39 cellular contexts compared by ENCODE assay signal in the genomic region with DNA sequence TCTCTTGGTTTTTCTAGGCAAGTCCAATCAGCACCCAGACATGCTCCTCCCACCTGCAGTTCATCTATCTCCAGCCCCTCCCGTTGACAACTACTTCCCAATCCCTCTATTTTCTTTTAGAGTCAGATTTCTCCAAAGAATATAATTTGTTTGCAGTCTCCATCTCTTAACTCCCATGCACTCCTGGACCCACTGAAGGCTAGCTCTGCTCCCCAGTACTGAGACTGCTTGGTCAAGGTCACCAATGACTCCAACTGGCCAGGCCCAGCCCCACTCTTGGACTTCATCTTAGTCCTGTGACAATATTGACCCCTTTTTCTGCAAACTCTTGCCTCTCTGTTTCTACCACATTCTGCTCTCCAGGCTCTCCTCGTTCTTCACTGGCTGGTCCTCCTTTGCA.
"Had no signal": no experiment of that assay in that cellular context is flagged by ENCODE, and none has a peak within 500 bp of the region (broad histone marks: within the 10 kb centered on the region; RNA-seq: fewer than 3 reads in every experiment).

No MANE protein-coding gene starts in this region.

- H3K4me1 Mint-ChIP-seq: activated naive CD4-positive, alpha-beta T cell treated with anti-CD3 and anti-CD28 coated beads, Interleukin-2, amount 10 ng/mL, durations not matched to agents 7 days and 5 days; activated naive CD4-positive, alpha-beta T cell treated with anti-CD3 and anti-CD28 coated beads, Interleukin-2, amount 50 U/mL, for 24 hours; activated naive CD8-positive, alpha-beta T cell treated with anti-CD3 and anti-CD28 coated beads for 36 hours; activated naive CD8-positive, alpha-beta T cell treated with anti-CD3 and anti-CD28 coated beads, Interleukin-2, amount 10 ng/mL, durations not matched to agents 7 days and 5 days; activated naive CD8-positive, alpha-beta T cell treated with anti-CD3 and anti-CD28 coated beads, Interleukin-2, amount 50 U/mL, for 24 hours; activated T-helper 17 cell treated with anti-CD3 and anti-CD28 coated beads, Interleukin-2, amount 50 U/mL, for 72 hours; central memory CD8-positive, alpha-beta T cell had no signal

- H3K4me1 ChIP-seq: adrenal gland, breast epithelium had no signal

- H3K27me3 ChIP-seq: adrenal gland, ascending aorta, body of pancreas, breast epithelium, cardiac muscle cell had no signal

- H3K4me3 Mint-ChIP-seq: activated naive CD4-positive, alpha-beta T cell treated with anti-CD3 and anti-CD28 coated beads for 36 hours; activated naive CD4-positive, alpha-beta T cell treated with anti-CD3 and anti-CD28 coated beads, Interleukin-2, amount 10 ng/mL, durations not matched to agents 7 days and 5 days; activated naive CD4-positive, alpha-beta T cell treated with anti-CD3 and anti-CD28 coated beads, Interleukin-2, amount 50 U/mL, for 24 hours; activated naive CD8-positive, alpha-beta T cell; activated naive CD8-positive, alpha-beta T cell treated with anti-CD3 and anti-CD28 coated beads for 36 hours; activated naive CD8-positive, alpha-beta T cell treated with anti-CD3 and anti-CD28 coated beads, Interleukin-2, amount 10 ng/mL, durations not matched to agents 7 days and 5 days; activated naive CD8-positive, alpha-beta T cell treated with anti-CD3 and anti-CD28 coated beads, Interleukin-2, amount 50 U/mL, for 24 hours; activated T-cell treated with anti-CD3 and anti-CD28 coated beads, Interleukin-2, amount 50 U/mL, for 24 hours; activated T-cell treated with anti-CD3 and anti-CD28 coated beads, Interleukin-2, amount 50 U/mL, for 4 hours; activated T-cell treated with anti-CD3 and anti-CD28 coated beads, Interleukin-2, amount 50 U/mL, for 72 hours; activated T-helper 1 cell treated with anti-CD3 and anti-CD28 coated beads, Interleukin-12 subunit alpha, Interleukin-12 subunit beta, Interleukin-2, Interleukin-4 antibody, amounts not matched to agents 30 ng/mL and 10 ng/mL and 1 ng/mL, durations not matched to agents 14 hours and 24 hours and 36 hours; activated T-helper 17 cell treated with anti-CD3 and anti-CD28 coated beads, Interleukin-2, amount 50 U/mL, for 72 hours; brain; central memory CD8-positive, alpha-beta T cell had no signal

- H3K27ac Mint-ChIP-seq: activated naive CD4-positive, alpha-beta T cell treated with anti-CD3 and anti-CD28 coated beads for 36 hours; activated naive CD4-positive, alpha-beta T cell treated with anti-CD3 and anti-CD28 coated beads, Interleukin-2, amount 10 ng/mL, durations not matched to agents 7 days and 5 days; activated naive CD4-positive, alpha-beta T cell treated with anti-CD3 and anti-CD28 coated beads, Interleukin-2, amount 50 U/mL, for 24 hours; activated naive CD4-positive, alpha-beta T cell treated with anti-CD3 and anti-CD28 coated beads, Interleukin-2, amount 50 U/mL, for 72 hours; activated naive CD8-positive, alpha-beta T cell; activated naive CD8-positive, alpha-beta T cell treated with anti-CD3 and anti-CD28 coated beads for 36 hours; activated naive CD8-positive, alpha-beta T cell treated with anti-CD3 and anti-CD28 coated beads, Interleukin-2, amount 10 ng/mL, durations not matched to agents 7 days and 5 days; activated naive CD8-positive, alpha-beta T cell treated with anti-CD3 and anti-CD28 coated beads, Interleukin-2, amount 50 U/mL, for 24 hours; activated T-cell treated with anti-CD3 and anti-CD28 coated beads, Interleukin-2, amount 50 U/mL, for 24 hours; activated T-cell treated with anti-CD3 and anti-CD28 coated beads, Interleukin-2, amount 50 U/mL, for 72 hours; activated T-helper 1 cell treated with anti-CD3 and anti-CD28 coated beads, Interleukin-12 subunit alpha, Interleukin-12 subunit beta, Interleukin-2, Interleukin-4 antibody, amounts not matched to agents 30 ng/mL and 10 ng/mL and 1 ng/mL, durations not matched to agents 14 hours and 24 hours and 36 hours; activated T-helper 17 cell treated with anti-CD3 and anti-CD28 coated beads, Interleukin-2, amount 50 U/mL, for 72 hours; activated T-helper 2 cell treated with anti-CD3 and anti-CD28 coated beads, Interferon-gamma antibody, Interleukin-2, Interleukin-4, amounts not matched to agents 10 μg/mL and 5 μg/mL and 100 μg/mL, durations not matched to agents 14 hours and 24 hours and 36 hours; brain had no signal

- H3K9me3 Mint-ChIP-seq: activated naive CD4-positive, alpha-beta T cell treated with anti-CD3 and anti-CD28 coated beads for 36 hours; activated naive CD4-positive, alpha-beta T cell treated with anti-CD3 and anti-CD28 coated beads, Interleukin-2, amount 10 ng/mL, durations not matched to agents 7 days and 5 days; activated naive CD4-positive, alpha-beta T cell treated with anti-CD3 and anti-CD28 coated beads, Interleukin-2, amount 50 U/mL, for 24 hours; activated naive CD4-positive, alpha-beta T cell treated with anti-CD3 and anti-CD28 coated beads, Interleukin-2, amount 50 U/mL, for 72 hours; activated naive CD8-positive, alpha-beta T cell treated with anti-CD3 and anti-CD28 coated beads for 36 hours; activated naive CD8-positive, alpha-beta T cell treated with anti-CD3 and anti-CD28 coated beads, Interleukin-2, amount 10 ng/mL, durations not matched to agents 7 days and 5 days; activated naive CD8-positive, alpha-beta T cell treated with anti-CD3 and anti-CD28 coated beads, Interleukin-2, amount 50 U/mL, for 24 hours; activated T-cell treated with anti-CD3 and anti-CD28 coated beads, Interleukin-2, amount 50 U/mL, for 24 hours; activated T-cell treated with anti-CD3 and anti-CD28 coated beads, Interleukin-2, amount 50 U/mL, for 4 hours; activated T-cell treated with anti-CD3 and anti-CD28 coated beads, Interleukin-2, amount 50 U/mL, for 72 hours; activated T-helper 1 cell treated with anti-CD3 and anti-CD28 coated beads, Interleukin-12 subunit alpha, Interleukin-12 subunit beta, Interleukin-2, Interleukin-4 antibody, amounts not matched to agents 30 ng/mL and 10 ng/mL and 1 ng/mL, durations not matched to agents 14 hours and 24 hours and 36 hours; activated T-helper 17 cell treated with anti-CD3 and anti-CD28 coated beads, Interleukin-2, amount 50 U/mL, for 72 hours; activated T-helper 2 cell treated with anti-CD3 and anti-CD28 coated beads, Interferon-gamma antibody, Interleukin-2, Interleukin-4, amounts not matched to agents 10 μg/mL and 5 μg/mL and 100 μg/mL, durations not matched to agents 14 hours and 24 hours and 36 hours; brain; central memory CD8-positive, alpha-beta T cell had no signal

- H3K27ac ChIP-seq: adrenal gland, ascending aorta, body of pancreas, brain microvascular endothelial cell, breast epithelium, cardiac muscle cell had no signal

- ATAC-seq: activated naive CD4-positive, alpha-beta T cell treated with anti-CD3 and anti-CD28 coated beads, Interleukin-2, amount 50 U/mL, for 72 hours; activated naive CD8-positive, alpha-beta T cell treated with anti-CD3 and anti-CD28 coated beads, Interleukin-2, amount 50 U/mL, for 24 hours; activated T-cell treated with anti-CD3 and anti-CD28 coated beads, Interleukin-2, amount 50 U/mL, for 4 hours; activated T-cell treated with anti-CD3 and anti-CD28 coated beads, Interleukin-2, amount 50 U/mL, for 72 hours; activated T-helper 17 cell treated with anti-CD3 and anti-CD28 coated beads, Interleukin-2, amount 50 U/mL, for 72 hours; body of pancreas had no signal

- H3K4me3 ChIP-seq: adrenal gland, ascending aorta, body of pancreas, breast epithelium, cardiac muscle cell had no signal

- H3K36me3 ChIP-seq: adrenal gland, ascending aorta, brain microvascular endothelial cell, breast epithelium, cardiac muscle cell had no signal

- H3K36me3 Mint-ChIP-seq: activated naive CD4-positive, alpha-beta T cell treated with anti-CD3 and anti-CD28 coated beads, Interleukin-2, amount 10 ng/mL, durations not matched to agents 7 days and 5 days; activated naive CD4-positive, alpha-beta T cell treated with anti-CD3 and anti-CD28 coated beads, Interleukin-2, amount 50 U/mL, for 24 hours; activated naive CD4-positive, alpha-beta T cell treated with anti-CD3 and anti-CD28 coated beads, Interleukin-2, amount 50 U/mL, for 72 hours; activated naive CD8-positive, alpha-beta T cell; activated naive CD8-positive, alpha-beta T cell treated with anti-CD3 and anti-CD28 coated beads for 36 hours; activated naive CD8-positive, alpha-beta T cell treated with anti-CD3 and anti-CD28 coated beads, Interleukin-2, amount 10 ng/mL, durations not matched to agents 7 days and 5 days; brain had no signal

- DNase-seq: activated effector memory CD4-positive, alpha-beta T cell treated with anti-CD3 and anti-CD28 coated beads, Interleukin-2, amount 50 U/mL, for 16 hours; activated effector memory CD4-positive, alpha-beta T cell treated with Interleukin-2 at 50 U/mL for 16 hours; activated gamma-delta T cell; activated gamma-delta T cell treated with Interleukin-2 at 50 U/mL for 16 hours; activated naive CD4-positive, alpha-beta T cell; activated naive CD4-positive, alpha-beta T cell treated with anti-CD3 and anti-CD28 coated beads for 36 hours; activated naive CD4-positive, alpha-beta T cell treated with anti-CD3 and anti-CD28 coated beads, Interleukin-2, amount 10 ng/mL, durations not matched to agents 7 days and 5 days; activated naive CD4-positive, alpha-beta T cell treated with anti-CD3 and anti-CD28 coated beads, Interleukin-2, amount 50 U/mL, for 16 hours; activated naive CD4-positive, alpha-beta T cell treated with Interleukin-2 at 50 U/mL for 16 hours; activated naive CD8-positive, alpha-beta T cell treated with anti-CD3 and anti-CD28 coated beads for 36 hours; activated naive CD8-positive, alpha-beta T cell treated with anti-CD3 and anti-CD28 coated beads, Interleukin-2, amount 10 ng/mL, durations not matched to agents 7 days and 5 days; activated naive CD8-positive, alpha-beta T cell treated with anti-CD3 and anti-CD28 coated beads, Interleukin-2, amount 50 U/mL, for 24 hours; activated T-cell treated with anti-CD3 and anti-CD28 coated beads, Interleukin-2, amount 50 U/mL, for 1 hour; activated T-cell treated with anti-CD3 and anti-CD28 coated beads, Interleukin-2, amount 50 U/mL, for 24 hours; activated T-cell treated with anti-CD3 and anti-CD28 coated beads, Interleukin-2, amount 50 U/mL, for 4 hours; activated T-cell treated with anti-CD3 and anti-CD28 coated beads, Interleukin-2, amount 50 U/mL, for 48 hours; activated T-cell treated with anti-CD3 and anti-CD28 coated beads, Interleukin-2, amount 50 U/mL, for 72 hours; adrenal gland; amniotic stem cell; anterior cingulate cortex; aorta; body of pancreas; brain microvascular endothelial cell; caudate nucleus; central memory CD4-positive, alpha-beta T cell; cerebellar nuclear complex had no signal

- FAIRE-seq: astrocyte, bronchial epithelial cell had no signal

- H3K9me3 ChIP-seq: adrenal gland, ascending aorta, body of pancreas, breast epithelium had no signal

- H3K27me3 Mint-ChIP-seq: activated naive CD4-positive, alpha-beta T cell treated with anti-CD3 and anti-CD28 coated beads, Interleukin-2, amount 50 U/mL, for 24 hours; activated naive CD8-positive, alpha-beta T cell treated with anti-CD3 and anti-CD28 coated beads for 36 hours; brain; central memory CD8-positive, alpha-beta T cell had no signal
